Comparison of ENCODE assay signal across 21 cellular contexts in genomic region chr3:140359198-140359995, GRCh38.
DNase-seq lines count a peak whose midpoint lies in the region; ATAC-seq and TF ChIP-seq lines count a peak whose summit lies in the region.
"Had no signal": no experiment of that assay in that cellular context is flagged by ENCODE, and none has a peak within 500 bp of the region (broad histone marks: within the 10 kb centered on the region; RNA-seq: fewer than 3 reads in every experiment).

No MANE protein-coding gene starts in this region.

- no peaks in the 10 kb centered on the region for H3F3A ChIP-seq in PC-3 (ENCODE audit: low read length, unreplicated experiment)

- no peaks in the 10 kb centered on the region for H3K27me3 ChIP-seq in PC-3 (ENCODE audit: low read length)

- BruUV-seq in PC-3 (replicated peaks; lab: Mats Ljungman, UMichigan), result no TSS peak

- ATAC-seq in activated T-cell treated with anti-CD3 and anti-CD28 coated beads, Interleukin-2, amount 50 U/mL, for 72 hours (replicated peaks in 1 of 2), result peak; percentile 46 to 66
- peak; percentile 44 for ATAC-seq in stimulated activated effector memory CD8-positive, alpha-beta T cell treated with anti-CD3 and anti-CD28 coated beads, Interleukin-12 subunit alpha, Interleukin-12 subunit beta, amount 100 ng/mL, for 72 hours
- no peak for ATAC-seq in PC-3
- ATAC-seq in activated CD4-positive, CD25-positive, alpha-beta regulatory T cell treated with anti-CD3 and anti-CD28 coated beads, Interleukin-2, amount 50 U/mL, for 24 hours, result no peak
- ATAC-seq: GM12878 had no signal

- no peaks in the 10 kb centered on the region for H3K4me1 ChIP-seq in PC-3 (ENCODE audit: insufficient read depth, low read length)
- H3K4me1 ChIP-seq: HAP-1 had no signal

- intact Hi-C loops in PC-3 (cut with micrococcal nuclease), result no loop called here

- no peaks in the 10 kb centered on the region for H3K36me3 ChIP-seq in PC-3 (ENCODE audit: low read depth, low read length)
- H3K36me3 ChIP-seq: HAP-1 had no signal

- H4K20me1 ChIP-seq in PC-3 (ENCODE audit: low read length), result no peaks in the 10 kb centered on the region

- H3K9me3 ChIP-seq in PC-3 (ENCODE audit: low read length), result no peaks in the 10 kb centered on the region
- H3K9me3 ChIP-seq: HAP-1 had no signal

- no peak overlapping the region for H3K27ac ChIP-seq in PC-3 (ENCODE audit: low read length)
- H3K27ac ChIP-seq: GM23248, HL-60, KMS-11, SK-N-MC had no signal

- no peak overlapping the region for H3K27ac Mint-ChIP-seq in activated T-cell treated with anti-CD3 and anti-CD28 coated beads, Interleukin-2, amount 50 U/mL, for 72 hours
- H3K27ac Mint-ChIP-seq in stimulated activated effector memory CD8-positive, alpha-beta T cell treated with anti-CD3 and anti-CD28 coated beads, Interleukin-12 subunit alpha, Interleukin-12 subunit beta, amount 100 ng/mL, for 72 hours, result no peak overlapping the region
- H3K27ac Mint-ChIP-seq: B cell had no signal

- no peak overlapping the region for H3K4me3 Mint-ChIP-seq in activated T-cell treated with anti-CD3 and anti-CD28 coated beads, Interleukin-2, amount 50 U/mL, for 72 hours
- no peak overlapping the region for H3K4me3 Mint-ChIP-seq in stimulated activated effector memory CD8-positive, alpha-beta T cell treated with anti-CD3 and anti-CD28 coated beads, Interleukin-12 subunit alpha, Interleukin-12 subunit beta, amount 100 ng/mL, for 72 hours
- H3K4me3 Mint-ChIP-seq: B cell, CD14-positive monocyte had no signal

- no peaks in the 10 kb centered on the region for H3K9me2 ChIP-seq in PC-3 (replicated peaks; ENCODE audit: low read length)

- H3K27me3 Mint-ChIP-seq in activated T-cell treated with anti-CD3 and anti-CD28 coated beads, Interleukin-2, amount 50 U/mL, for 72 hours (ENCODE audit: low read depth), result peaks cover 13% of the 10 kb centered on the region

- no peak for TF ChIP-seq CTCF in PC-3 (conservative IDR thresholded peaks at IDR 0.05; ENCODE audit: low read depth, low read length)

- POLR2A ChIA-PET in PC-3 (lab: Charles Lee; ENCODE audit: unreplicated experiment), result no interaction called here

- no peaks in the 10 kb centered on the region for H3K9me3 Mint-ChIP-seq in activated T-cell treated with anti-CD3 and anti-CD28 coated beads, Interleukin-2, amount 50 U/mL, for 72 hours
- peaks cover 2% of the 10 kb centered on the region for H3K9me3 Mint-ChIP-seq in stimulated activated effector memory CD8-positive, alpha-beta T cell treated with anti-CD3 and anti-CD28 coated beads, Interleukin-12 subunit alpha, Interleukin-12 subunit beta, amount 100 ng/mL, for 72 hours

- H3K4me1 Mint-ChIP-seq in activated T-cell treated with anti-CD3 and anti-CD28 coated beads, Interleukin-2, amount 50 U/mL, for 72 hours (ENCODE audit: low read depth), result peaks cover 7% of the 10 kb centered on the region
- H3K4me1 Mint-ChIP-seq in stimulated activated effector memory CD8-positive, alpha-beta T cell treated with anti-CD3 and anti-CD28 coated beads, Interleukin-12 subunit alpha, Interleukin-12 subunit beta, amount 100 ng/mL, for 72 hours, result no peaks in the 10 kb centered on the region
- H3K4me1 Mint-ChIP-seq: B cell, CD14-positive monocyte had no signal

- H3K4me3 ChIP-seq in PC-3 (ENCODE audit: low read length), result no peak overlapping the region
- H3K4me3 ChIP-seq: GM12878, GM23248, HAP-1, SK-N-MC had no signal

- H3K4me2 ChIP-seq in PC-3 (ENCODE audit: low read length), result no peak overlapping the region
- H3K4me2 ChIP-seq: KMS-11 had no signal

- no peak overlapping the region for H3K9ac ChIP-seq in PC-3 (ENCODE audit: low read length)
- H3K9ac ChIP-seq: GM23248, KMS-11 had no signal

- CTCF ChIA-PET in PC-3 (lab: Charles Lee), result no interaction called here

- no peak overlapping the region for H2AFZ ChIP-seq in PC-3 (ENCODE audit: low read length)
- H2AFZ ChIP-seq: GM23248 had no signal

- H3K79me2 ChIP-seq in PC-3 (ENCODE audit: low read length), result no peaks in the 10 kb centered on the region

- no peaks in the 10 kb centered on the region for H3K36me3 Mint-ChIP-seq in activated T-cell treated with anti-CD3 and anti-CD28 coated beads, Interleukin-2, amount 50 U/mL, for 72 hours (ENCODE audit: insufficient read depth in 2 of 2)
- no peaks in the 10 kb centered on the region for H3K36me3 Mint-ChIP-seq in stimulated activated effector memory CD8-positive, alpha-beta T cell treated with anti-CD3 and anti-CD28 coated beads, Interleukin-12 subunit alpha, Interleukin-12 subunit beta, amount 100 ng/mL, for 72 hours
- H3K36me3 Mint-ChIP-seq: CD14-positive monocyte had no signal

- DNase-seq in activated T-cell treated with anti-CD3 and anti-CD28 coated beads, Interleukin-2, amount 50 U/mL, for 72 hours, result no peak
- DNase-seq in activated T-cell treated with anti-CD3 and anti-CD28 coated beads, Interleukin-2, amount 50 U/mL, for 48 hours, result no peak
- peak; percentile 87 for DNase-seq in NCI-H1436 (lab: John Stamatoyannopoulos, UW)
- DNase-seq in NCI-H748 (lab: John Stamatoyannopoulos, UW; ENCODE audit: unreplicated experiment), result peak; percentile 67
- DNase-seq in stimulated activated effector memory CD8-positive, alpha-beta T cell treated with anti-CD3 and anti-CD28 coated beads, Interleukin-12 subunit alpha, Interleukin-12 subunit beta, amount 100 ng/mL, for 72 hours (ENCODE audit: low spot score in 2 of 2), result no peak
- DNase-seq in pons (ENCODE audit: low spot score), result no peak
- DNase-seq in PC-3, result no peak
- DNase-seq: GM23248, NCI-H1694 treated with DMSO at 0.1 percent for 48 hours, NCI-H2107, NCI-H226, NCI-H510A treated with DMSO at 0.1 percent for 48 hours, SHP77 had no signal

Comparison
In these comparisons a context has a peak if more than half of its experiments do, and no peak if none do; other contexts are left out.
1. ATAC-seq: peak in activated T-cell treated with anti-CD3 and anti-CD28 coated beads, Interleukin-2, amount 50 U/mL, for 72 hours (2 of 2) and stimulated activated effector memory CD8-positive, alpha-beta T cell treated with anti-CD3 and anti-CD28 coated beads, Interleukin-12 subunit alpha, Interleukin-12 subunit beta, amount 100 ng/mL, for 72 hours (single experiment); none in PC-3 (single experiment) and activated CD4-positive, CD25-positive, alpha-beta regulatory T cell treated with anti-CD3 and anti-CD28 coated beads, Interleukin-2, amount 50 U/mL, for 24 hours (0 of 2).
2. DNase-seq: peak in NCI-H1436 (single experiment) and NCI-H748 (single experiment); none in activated T-cell treated with anti-CD3 and anti-CD28 coated beads, Interleukin-2, amount 50 U/mL, for 72 hours (0 of 2), activated T-cell treated with anti-CD3 and anti-CD28 coated beads, Interleukin-2, amount 50 U/mL, for 48 hours (0 of 2), stimulated activated effector memory CD8-positive, alpha-beta T cell treated with anti-CD3 and anti-CD28 coated beads, Interleukin-12 subunit alpha, Interleukin-12 subunit beta, amount 100 ng/mL, for 72 hours (0 of 2), pons (single experiment) and PC-3 (single experiment).